ENCODE assay signal across 18 cellular contexts in genomic region chr13:24008679-24009078, GRCh38.
"Had no signal": no experiment of that assay in that cellular context is flagged by ENCODE, and none has a peak within 500 bp of the region (broad histone marks: within the 10 kb centered on the region; RNA-seq: fewer than 3 reads in every experiment).

No MANE protein-coding gene starts in this region.

- H3K9me3 Mint-ChIP-seq: activated B cell treated with CpG ODN at 0.5 μM for 24 hours; activated naive CD4-positive, alpha-beta T cell treated with anti-CD3 and anti-CD28 coated beads, Interleukin-2, amount 50 U/mL, for 72 hours; neural progenitor cell; stimulated activated memory B cell treated with anti-CD40 and anti-IgM and Interleukin-4, amounts not matched to agents 10 μg/mL and 1 μg/mL and 100 μg/mL, for 72 hours had no signal

- H3K36me3 Mint-ChIP-seq: activated naive CD4-positive, alpha-beta T cell treated with anti-CD3 and anti-CD28 coated beads, Interleukin-2, amount 50 U/mL, for 72 hours; stimulated activated memory B cell treated with anti-CD40 and anti-IgM and Interleukin-4, amounts not matched to agents 10 μg/mL and 1 μg/mL and 100 μg/mL, for 72 hours had no signal

- FAIRE-seq: TTC549 had no signal

- H3K4me3 Mint-ChIP-seq: activated B cell treated with CpG ODN at 0.5 μM for 24 hours; neural progenitor cell; stimulated activated memory B cell treated with anti-CD40 and anti-IgM and Interleukin-4, amounts not matched to agents 10 μg/mL and 1 μg/mL and 100 μg/mL, for 72 hours had no signal

- H3K9me3 ChIP-seq: breast epithelium, heart left ventricle, lower lobe of right lung, right atrium auricular region, tibial artery, vagina had no signal

- H3K4me1 Mint-ChIP-seq: activated B cell treated with CpG ODN at 0.5 μM for 24 hours; stimulated activated memory B cell treated with anti-CD40 and anti-IgM and Interleukin-4, amounts not matched to agents 10 μg/mL and 1 μg/mL and 100 μg/mL, for 72 hours had no signal

- H2AFZ ChIP-seq: neural progenitor cell had no signal

- H3K4me3 ChIP-seq: breast epithelium, dorsolateral prefrontal cortex, heart left ventricle, lower lobe of right lung, neural progenitor cell, right atrium auricular region, tibial artery, vagina had no signal

- H3K36me3 ChIP-seq: breast epithelium, heart left ventricle, lower lobe of right lung, neural progenitor cell, right atrium auricular region, tibial artery, vagina had no signal

- H3K27me3 ChIP-seq: breast epithelium, dorsolateral prefrontal cortex, heart left ventricle, neural progenitor cell, right atrium auricular region, tibial artery, vagina had no signal

- H3K4me1 ChIP-seq: breast epithelium, heart left ventricle, lower lobe of right lung, neural progenitor cell, right atrium auricular region, tibial artery had no signal

- DNase-seq: activated B cell treated with CpG ODN at 0.5 μM for 24 hours; activated CD4-positive, alpha-beta T cell treated with anti-CD3 and anti-CD28 coated beads, Interleukin-2, amount 50 U/mL, for 1 hour; activated effector memory CD4-positive, alpha-beta T cell treated with Interleukin-2 at 50 U/mL for 16 hours; amygdala; dorsolateral prefrontal cortex; heart left ventricle; lower lobe of right lung; midbrain; posterior cingulate gyrus; T-helper 2 cell; tibial artery had no signal

- H3K4me2 ChIP-seq: neural progenitor cell had no signal

- H3K27ac ChIP-seq: breast epithelium, dorsolateral prefrontal cortex, heart left ventricle, lower lobe of right lung, neural progenitor cell, right atrium auricular region, tibial artery, vagina had no signal

- H3K27ac Mint-ChIP-seq: activated B cell treated with CpG ODN at 0.5 μM for 24 hours; neural progenitor cell; stimulated activated memory B cell treated with anti-CD40 and anti-IgM and Interleukin-4, amounts not matched to agents 10 μg/mL and 1 μg/mL and 100 μg/mL, for 72 hours had no signal
